In the genomic region with DNA sequence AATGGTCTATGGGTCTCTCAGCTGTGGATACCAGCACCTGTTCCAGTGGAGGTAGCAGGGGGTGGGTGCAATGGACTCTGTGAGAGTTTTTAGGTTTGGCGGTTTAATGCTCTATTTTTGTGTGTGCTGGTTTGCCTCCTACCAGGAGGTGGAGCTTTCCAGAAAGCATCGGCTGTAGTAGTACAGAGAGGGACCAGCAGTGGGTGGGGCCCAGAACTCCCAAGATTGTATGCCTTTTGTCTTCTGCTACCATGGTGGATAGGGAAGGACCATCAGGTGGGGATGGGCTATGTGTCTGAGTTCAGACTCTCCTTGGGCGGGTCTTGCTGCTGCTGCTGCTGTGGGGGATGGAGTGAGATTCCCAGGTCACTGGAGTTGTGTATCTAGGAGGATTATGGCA, we compare ENCODE assay signal across 15 cellular contexts.
DNase-seq lines count a peak whose midpoint lies in the region; ATAC-seq and TF ChIP-seq lines count a peak whose summit lies in the region.
"Had no signal": no experiment of that assay in that cellular context is flagged by ENCODE, and none has a peak within 500 bp of the region (broad histone marks: within the 10 kb centered on the region; RNA-seq: fewer than 3 reads in every experiment).

No MANE protein-coding gene starts in this region.

- no peak overlapping the region for H3K27ac ChIP-seq in ascending aorta
- H3K27ac ChIP-seq: BLaER1 had no signal

- H3K27ac Mint-ChIP-seq in activated T-helper 17 cell treated with anti-CD3 and anti-CD28 coated beads, Interleukin-2, amount 50 U/mL, for 72 hours = no peak overlapping the region
- H3K27ac Mint-ChIP-seq: CD8-positive, alpha-beta memory T cell had no signal

- ATAC-seq in GM18868 (IDR thresholded peaks at IDR 0.05; ENCODE audit: unreplicated experiment) = no peak
- no peak for ATAC-seq in activated T-helper 17 cell treated with anti-CD3 and anti-CD28 coated beads, Interleukin-2, amount 50 U/mL, for 72 hours (replicated peaks)
- ATAC-seq: HepG2 had no signal

- no peaks in the 10 kb centered on the region for H3K4me1 ChIP-seq in ascending aorta
- H3K4me1 ChIP-seq: BLaER1, Caco-2 had no signal

- H3K36me3 Mint-ChIP-seq in activated T-helper 17 cell treated with anti-CD3 and anti-CD28 coated beads, Interleukin-2, amount 50 U/mL, for 72 hours (ENCODE audit: low read depth) = no peaks in the 10 kb centered on the region

- no peak overlapping the region for H3K4me3 Mint-ChIP-seq in activated T-helper 17 cell treated with anti-CD3 and anti-CD28 coated beads, Interleukin-2, amount 50 U/mL, for 72 hours
- H3K4me3 Mint-ChIP-seq: CD8-positive, alpha-beta memory T cell had no signal

- H3K9me3 Mint-ChIP-seq in activated T-helper 17 cell treated with anti-CD3 and anti-CD28 coated beads, Interleukin-2, amount 50 U/mL, for 72 hours = peaks cover 13% of the 10 kb centered on the region

- no peaks in the 10 kb centered on the region for H3K36me3 ChIP-seq in ascending aorta
- H3K36me3 ChIP-seq: BLaER1 had no signal

- no peaks in the 10 kb centered on the region for H3K4me1 Mint-ChIP-seq in activated T-helper 17 cell treated with anti-CD3 and anti-CD28 coated beads, Interleukin-2, amount 50 U/mL, for 72 hours
- H3K4me1 Mint-ChIP-seq: CD8-positive, alpha-beta memory T cell had no signal

- no peak overlapping the region for H3K4me3 ChIP-seq in ascending aorta
- H3K4me3 ChIP-seq: BLaER1 had no signal

- TF ChIP-seq CTCF in ascending aorta (IDR thresholded peaks at IDR 0.05) = no peak

- no peaks in the 10 kb centered on the region for H3K9me3 ChIP-seq in ascending aorta
- H3K9me3 ChIP-seq: BLaER1, Caco-2 had no signal

- DNase-seq in NCI-H82 (lab: John Stamatoyannopoulos, UW) (peak; percentile 11), NCI-H82 treated with DMSO at 0.1 percent for 48 hours (lab: John Stamatoyannopoulos, UW; ENCODE audit: unreplicated experiment) (no peak), amniotic epithelial cell (ENCODE audit: low read depth) (peak; percentile 13), iPS DF 19.7 (ENCODE audit: low read depth, low spot score) (peak; percentile 12), ascending aorta (ENCODE audit: low spot score in 2 of 2) (no peak), posterior cingulate gyrus (no peak)
- DNase-seq: 8988T; AML-193; Caco-2; CD8-positive, alpha-beta memory T cell; HCEC 1CT had no signal

- H3K27me3 Mint-ChIP-seq in activated T-helper 17 cell treated with anti-CD3 and anti-CD28 coated beads, Interleukin-2, amount 50 U/mL, for 72 hours = no peaks in the 10 kb centered on the region
- H3K27me3 Mint-ChIP-seq: CD8-positive, alpha-beta memory T cell had no signal

- H3K27me3 ChIP-seq in ascending aorta = no peaks in the 10 kb centered on the region
- H3K27me3 ChIP-seq: BLaER1 had no signal

- intact Hi-C loops in ascending aorta (cut with DNase I) = no loop called here
- intact Hi-C loops in posterior cingulate gyrus (cut with DNase I) = no loop called here

Comparison
In these comparisons a context has a peak if more than half of its experiments do, and no peak if none do; other contexts are left out.
1. DNase-seq: peak in NCI-H82 (single experiment), amniotic epithelial cell (single experiment) and iPS DF 19.7 (single experiment); none in NCI-H82 treated with DMSO at 0.1 percent for 48 hours (single experiment), ascending aorta (0 of 2) and posterior cingulate gyrus (0 of 10).